13 cellular contexts compared by ENCODE assay signal in the genomic region with DNA sequence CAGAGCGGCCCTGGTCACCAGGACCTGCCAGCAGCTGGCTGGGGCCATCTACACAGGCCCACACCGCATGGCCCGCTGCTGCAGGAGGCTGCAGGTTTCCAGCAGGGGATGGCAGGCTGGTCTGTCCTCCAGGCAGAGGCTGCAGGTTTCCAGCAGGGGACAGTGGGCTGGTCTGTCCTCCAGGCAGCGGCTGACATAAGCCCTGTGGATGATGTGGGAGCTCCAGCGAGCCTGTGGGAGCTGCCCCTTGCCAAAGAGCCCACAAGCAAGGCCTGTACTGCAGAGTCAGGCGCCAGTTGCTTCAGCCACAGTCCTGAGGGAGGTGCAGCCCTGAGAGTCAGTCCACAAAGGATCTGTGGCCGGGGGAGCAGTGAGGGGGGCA. TPM values are rescaled to one million over a fixed set of nuclear protein-coding genes. Genes with fewer than 3 reads are reported as not detected.
A peak's percentile ranks its signal among the peaks of the same experiment; 100 is the strongest.
DNase-seq lines count a peak whose midpoint lies in the region; ATAC-seq and TF ChIP-seq lines count a peak whose summit lies in the region.
"Had no signal": no experiment of that assay in that cellular context is flagged by ENCODE, and none has a peak within 500 bp of the region (broad histone marks: within the 10 kb centered on the region; RNA-seq: fewer than 3 reads in every experiment).

No MANE protein-coding gene starts in this region.

- no peak overlapping the region for H3K14ac ChIP-seq in neuronal stem cell (ENCODE audit: low read length)

- no TSS peak for BruUV-seq in Calu3 (replicated peaks; lab: Mats Ljungman, UMichigan)

- H2BK120ac ChIP-seq in neuronal stem cell (ENCODE audit: low read depth, low read length): no peak overlapping the region

- H3K18ac ChIP-seq in neuronal stem cell (ENCODE audit: low read length): peak overlapping the region; percentile 93

- no peaks in the 10 kb centered on the region for H3K9me3 Mint-ChIP-seq in Calu3 (ENCODE audit: low read depth, unreplicated experiment)
- no peaks in the 10 kb centered on the region for H3K9me3 Mint-ChIP-seq in activated CD8-positive, alpha-beta T cell treated with anti-CD3 and anti-CD28 coated beads, Interleukin-2, amount 10 ng/mL, durations not matched to agents 7 days and 5 days (ENCODE audit: insufficient read depth)
- H3K9me3 Mint-ChIP-seq: activated T-helper 17 cell treated with anti-CD3 and anti-CD28 coated beads, Interleukin-2, amount 50 U/mL, for 72 hours; CD8-positive, alpha-beta T cell; IgD-negative memory B cell; stimulated activated effector memory CD8-positive, alpha-beta T cell treated with anti-CD3 and anti-CD28 coated beads, Interleukin-12 subunit alpha, Interleukin-12 subunit beta, amount 100 ng/mL, for 72 hours had no signal

- H3K27me3 ChIP-seq in neuronal stem cell (ENCODE audit: control insufficient read depth in 3 of 3, insufficient read depth in 3 of 3, low read depth in 1 of 3, low read length in 3 of 3): peaks cover 0 to 2% (median 0%) of the 10 kb centered on the region in 3 experiments

- H3K79me1 ChIP-seq in neuronal stem cell (ENCODE audit: low read depth, low read length): no peaks in the 10 kb centered on the region

- H3K27me3 Mint-ChIP-seq in Calu3 (ENCODE audit: unreplicated experiment): peaks cover 13% of the 10 kb centered on the region
- H3K27me3 Mint-ChIP-seq in activated CD8-positive, alpha-beta T cell treated with anti-CD3 and anti-CD28 coated beads, Interleukin-2, amount 10 ng/mL, durations not matched to agents 7 days and 5 days (ENCODE audit: low read depth): no peaks in the 10 kb centered on the region
- H3K27me3 Mint-ChIP-seq: activated T-helper 17 cell treated with anti-CD3 and anti-CD28 coated beads, Interleukin-2, amount 50 U/mL, for 72 hours had no signal

- no peak for TF ChIP-seq CTCF in Calu3 (IDR thresholded peaks at IDR 0.05; ENCODE audit: unreplicated experiment)

- no peak overlapping the region for H3K4me2 ChIP-seq in neuronal stem cell (ENCODE audit: insufficient read depth, low read length, poor library complexity, severe bottlenecking)

- peak overlapping the region; percentile 87 for H4K8ac ChIP-seq in neuronal stem cell (ENCODE audit: low read depth, low read length)

- H2BK12ac ChIP-seq in neuronal stem cell (ENCODE audit: low read length): no peak overlapping the region

- H3K27ac Mint-ChIP-seq in Calu3 (ENCODE audit: unreplicated experiment): peak overlapping the region; percentile 92
- no peak overlapping the region for H3K27ac Mint-ChIP-seq in activated CD8-positive, alpha-beta T cell treated with anti-CD3 and anti-CD28 coated beads, Interleukin-2, amount 10 ng/mL, durations not matched to agents 7 days and 5 days
- H3K27ac Mint-ChIP-seq: activated T-helper 17 cell treated with anti-CD3 and anti-CD28 coated beads, Interleukin-2, amount 50 U/mL, for 72 hours; CD8-positive, alpha-beta T cell; IgD-negative memory B cell; stimulated activated effector memory CD8-positive, alpha-beta T cell treated with anti-CD3 and anti-CD28 coated beads, Interleukin-12 subunit alpha, Interleukin-12 subunit beta, amount 100 ng/mL, for 72 hours had no signal

- H3K23ac ChIP-seq in neuronal stem cell (ENCODE audit: low read depth, low read length, poor library complexity): no peak overlapping the region

- H3K4ac ChIP-seq in neuronal stem cell (ENCODE audit: low read length): peak overlapping the region; percentile 85

- POLR2A ChIA-PET in activated CD8-positive, alpha-beta T cell treated with anti-CD3 and anti-CD28 coated beads, Interleukin-2, amount 10 ng/mL, durations not matched to agents 7 days and 5 days (lab: Charles Lee): no interaction called here

- peak overlapping the region; percentile 94 for H2BK15ac ChIP-seq in neuronal stem cell (ENCODE audit: low read length)

- peaks cover 69% of the 10 kb centered on the region for H3K36me3 Mint-ChIP-seq in Calu3 (ENCODE audit: insufficient read depth, unreplicated experiment)
- no peaks in the 10 kb centered on the region for H3K36me3 Mint-ChIP-seq in activated CD8-positive, alpha-beta T cell treated with anti-CD3 and anti-CD28 coated beads, Interleukin-2, amount 10 ng/mL, durations not matched to agents 7 days and 5 days (ENCODE audit: low read depth)
- H3K36me3 Mint-ChIP-seq: CD8-positive, alpha-beta T cell; IgD-negative memory B cell had no signal

- H3K9ac ChIP-seq in neuronal stem cell (ENCODE audit: low read depth, low read length, poor library complexity): peak overlapping the region; percentile 53

- no peak overlapping the region for H3K4me3 Mint-ChIP-seq in Calu3 (ENCODE audit: low read depth, unreplicated experiment)
- H3K4me3 Mint-ChIP-seq in activated CD8-positive, alpha-beta T cell treated with anti-CD3 and anti-CD28 coated beads, Interleukin-2, amount 10 ng/mL, durations not matched to agents 7 days and 5 days: no peak overlapping the region
- H3K4me3 Mint-ChIP-seq: activated T-helper 17 cell treated with anti-CD3 and anti-CD28 coated beads, Interleukin-2, amount 50 U/mL, for 72 hours; CD8-positive, alpha-beta T cell; IgD-negative memory B cell; stimulated activated effector memory CD8-positive, alpha-beta T cell treated with anti-CD3 and anti-CD28 coated beads, Interleukin-12 subunit alpha, Interleukin-12 subunit beta, amount 100 ng/mL, for 72 hours had no signal

- peak overlapping the region; percentile 86 for H2AK5ac ChIP-seq in neuronal stem cell (ENCODE audit: low read depth, low read length)

- H3K4me1 ChIP-seq in neuronal stem cell (ENCODE audit: control insufficient read depth in 2 of 2, insufficient read depth in 1 of 2, low read depth in 1 of 2, low read length in 2 of 2): peaks cover 20 to 31% of the 10 kb centered on the region in 2 donors

- H2BK5ac ChIP-seq in neuronal stem cell (ENCODE audit: low read length): peak overlapping the region; percentile 19

- peak overlapping the region; percentile 99 for H3K27ac ChIP-seq in cingulate gyrus (ENCODE audit: low read depth, low read length)
- H3K27ac ChIP-seq in neuronal stem cell (replicated peaks; ENCODE audit: low read length): no peak overlapping the region
- H3K27ac ChIP-seq: neutrophil had no signal

- H3K9me3 ChIP-seq in neuronal stem cell (replicated peaks in 1 of 2; ENCODE audit: control insufficient read depth in 2 of 2, insufficient read depth in 1 of 2, low read depth in 1 of 2, low read length in 2 of 2): peaks cover 0 to 2% of the 10 kb centered on the region in 2 donors
- H3K9me3 ChIP-seq: neutrophil had no signal

- no peaks in the 10 kb centered on the region for H3K36me3 ChIP-seq in neuronal stem cell (replicated peaks in 1 of 2; ENCODE audit: control insufficient read depth in 2 of 2, insufficient read depth in 2 of 2, low read length in 2 of 2)
- H3K36me3 ChIP-seq: neutrophil had no signal

- peak overlapping the region; percentile 99 for H4K91ac ChIP-seq in neuronal stem cell (ENCODE audit: low read depth, low read length, poor library complexity)

- H3K4me1 Mint-ChIP-seq in Calu3 (ENCODE audit: low read depth, unreplicated experiment): peaks cover 10% of the 10 kb centered on the region
- H3K4me1 Mint-ChIP-seq in activated CD8-positive, alpha-beta T cell treated with anti-CD3 and anti-CD28 coated beads, Interleukin-2, amount 10 ng/mL, durations not matched to agents 7 days and 5 days (ENCODE audit: low read depth): peaks cover 5% of the 10 kb centered on the region
- H3K4me1 Mint-ChIP-seq: activated T-helper 17 cell treated with anti-CD3 and anti-CD28 coated beads, Interleukin-2, amount 50 U/mL, for 72 hours had no signal

- no peak for ATAC-seq in activated CD8-positive, alpha-beta T cell treated with anti-CD3 and anti-CD28 coated beads, Interleukin-2, amount 10 ng/mL, durations not matched to agents 7 days and 5 days
- ATAC-seq in HG03378 (IDR thresholded peaks at IDR 0.05; ENCODE audit: unreplicated experiment): no peak
- ATAC-seq: activated T-helper 17 cell treated with anti-CD3 and anti-CD28 coated beads, Interleukin-2, amount 50 U/mL, for 72 hours; CD8-positive, alpha-beta T cell; stimulated activated effector memory CD8-positive, alpha-beta T cell treated with anti-CD3 and anti-CD28 coated beads, Interleukin-12 subunit alpha, Interleukin-12 subunit beta, amount 100 ng/mL, for 72 hours had no signal

- CTCF ChIA-PET in Calu3 (lab: Charles Lee): no interaction called here
- CTCF ChIA-PET in activated CD8-positive, alpha-beta T cell treated with anti-CD3 and anti-CD28 coated beads, Interleukin-2, amount 10 ng/mL, durations not matched to agents 7 days and 5 days (lab: Charles Lee): no interaction called here

- no CpG with 5 or more reads among the region's 7 CpGs for WGBS in neuronal stem cell (ENCODE audit: extremely low coverage in 2 of 2, insufficient read length in 2 of 2, insufficient replicate concordance in 1 of 2), 2 donors

- intact Hi-C loops in Calu3 (cut with micrococcal nuclease; ENCODE audit: unreplicated experiment): loop anchor here (5.0 kb wide), 1 partner anchor 228 kb away; no protein-coding TSS in a partner anchor

- peak; percentile 33 for DNase-seq in Calu3
- DNase-seq in HT-29 (ENCODE audit: low spot score): peak; percentile 53
- DNase-seq in neuronal stem cell (ENCODE audit: low spot score): no peak
- DNase-seq in activated CD8-positive, alpha-beta T cell treated with anti-CD3 and anti-CD28 coated beads, Interleukin-2, amount 10 ng/mL, durations not matched to agents 7 days and 5 days: no peak
- DNase-seq in activated CD4-positive, alpha-beta T cell treated with anti-CD3 and anti-CD28 coated beads, Interleukin-2, amount 50 U/mL, for 1 hour: no peak
- DNase-seq: stimulated activated CD4-positive, alpha-beta T cell treated with anti-CD3 and anti-CD28 coated beads, Interleukin-1b, Interleukin-23, amount 100 ng/mL, for 48 hours had no signal

- no peak overlapping the region for H3K4me3 ChIP-seq in neuronal stem cell (ENCODE audit: low read length in 2 of 2)

- no peak overlapping the region for H2AFZ ChIP-seq in neuronal stem cell (ENCODE audit: low read length)

RNA-seq across cellular contexts. Expression of a gene that starts 18.5 kb away (rescaled TPM):
- 0.38 and 0.51 TPM in 2 replicates for total RNA-seq in Calu3 (2022)
- total RNA-seq in HT-29 (2014; rRNA removed; shearing (Covaris generic)): 20.7 and 21.7 TPM in 2 replicates
- 2.2 TPM for polyA plus RNA-seq in neuronal stem cell (2013, experiment 1 of 2)
- polyA plus RNA-seq in neuronal stem cell (2013, experiment 2 of 2): 2.1 TPM
- total RNA-seq in activated CD8-positive, alpha-beta T cell treated with anti-CD3 and anti-CD28 coated beads, Interleukin-2, amount 10 ng/mL, durations not matched to agents 7 days and 5 days: under 1 TPM in 1 of 2 experiments, not detected in 1; 0.08 TPM
- polyA plus RNA-seq: IgD-negative memory B cell had no signal

Comparison
In these comparisons a context has a peak if more than half of its experiments do, and no peak if none do; other contexts are left out.
1. DNase-seq: peak in Calu3 (single experiment) and HT-29 (single experiment); none in neuronal stem cell (single experiment), activated CD8-positive, alpha-beta T cell treated with anti-CD3 and anti-CD28 coated beads, Interleukin-2, amount 10 ng/mL, durations not matched to agents 7 days and 5 days (single experiment) and activated CD4-positive, alpha-beta T cell treated with anti-CD3 and anti-CD28 coated beads, Interleukin-2, amount 50 U/mL, for 1 hour (single experiment).
2. RNA of a gene that starts 18.5 kb away (total RNA-seq): 20.7 to 21.7 TPM in HT-29; 0.38 to 0.51 TPM in Calu3 and 0.08 TPM in activated CD8-positive, alpha-beta T cell treated with anti-CD3 and anti-CD28 coated beads, Interleukin-2, amount 10 ng/mL, durations not matched to agents 7 days and 5 days; every median in the first group is over 10 times any median in the second.